35 cellular contexts compared by ENCODE assay signal in the genomic region with DNA sequence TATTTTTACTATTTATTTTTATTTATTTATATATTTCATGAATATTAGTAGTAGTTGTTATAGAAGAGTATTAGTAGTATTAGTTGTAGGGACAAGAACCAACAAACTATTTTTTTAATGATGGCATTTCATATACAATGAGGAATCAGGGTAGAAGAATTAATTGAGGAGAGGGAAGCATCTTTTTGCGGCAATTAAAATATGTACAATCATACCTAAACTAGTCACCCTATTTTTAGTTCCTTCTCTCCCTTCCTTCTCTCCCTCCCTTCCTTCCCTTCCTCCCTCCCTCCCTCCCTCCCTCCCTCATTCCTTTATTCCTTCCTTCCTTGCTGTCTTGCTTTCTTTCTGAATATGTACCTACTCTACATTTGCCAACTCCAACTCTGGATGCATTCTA.
A peak's percentile ranks its signal among the peaks of the same experiment; 100 is the strongest.
DNase-seq lines count a peak whose midpoint lies in the region; ATAC-seq, FAIRE-seq and TF ChIP-seq lines count a peak whose summit lies in the region.
"Had no signal": no experiment of that assay in that cellular context is flagged by ENCODE, and none has a peak within 500 bp of the region (broad histone marks: within the 10 kb centered on the region; RNA-seq: fewer than 3 reads in every experiment).

No MANE protein-coding gene starts in this region.

- no peak overlapping the region for H2BK120ac ChIP-seq in H1 (replicated peaks; ENCODE audit: low read depth, low read length)
- H2BK120ac ChIP-seq in mesendoderm (ENCODE audit: low read depth, low read length), result no peak overlapping the region

- no peak for FAIRE-seq in HepG2 (lab: Jason Lieb, UNC)
- no peak for FAIRE-seq in K562 (lab: Jason Lieb, UNC)
- FAIRE-seq in H1 (lab: Jason Lieb, UNC), result no peak
- FAIRE-seq: A549, D721Med had no signal

- H4K20me1 ChIP-seq in HepG2 (ENCODE audit: insufficient read depth, low read length) (no peaks in the 10 kb centered on the region), GM23338 (replicated peaks; ENCODE audit: insufficient read depth) (no peaks in the 10 kb centered on the region), K562 (replicated peaks; ENCODE audit: control insufficient read depth, insufficient read depth, low read length) (no peaks in the 10 kb centered on the region), H1 (replicated peaks in 1 of 2; ENCODE audit: control insufficient read depth in 1 of 2, insufficient read depth in 2 of 2, low read length in 2 of 2) (no peaks in the 10 kb centered on the region)
- H4K20me1 ChIP-seq: BLaER1; BLaER1 treated with 17β-estradiol and CSF1 and Interleukin-3, amounts not matched to agents 10 nM and 100 nM had no signal

- in situ Hi-C loops in HepG2 (cut with HindIII; ENCODE audit: extremely low pct_ligation_motif_present, low pct_unique_long_range_greater_than_20kb), result no loop called here
- in situ Hi-C loops in K562 (cut with MboI), result no loop called here

- H3K9me2 ChIP-seq in GM23338 (ENCODE audit: insufficient read depth), result no peaks in the 10 kb centered on the region

- intact Hi-C loops in HepG2 (cut with micrococcal nuclease; ENCODE audit: unreplicated experiment) (no loop called here), right lobe of liver (cut with DNase I) (no loop called here), K562 (cut with micrococcal nuclease) (no loop called here)

- H3K27ac ChIP-seq in HepG2 (ENCODE audit: extremely low read length, insufficient read depth, low read length) (no peak overlapping the region), right lobe of liver (no peak overlapping the region), GM23338 (ENCODE audit: low read depth) (no peak overlapping the region), K562 (ENCODE audit: extremely low read depth, low read depth, low read length) (no peak overlapping the region), H1 (ENCODE audit: low read depth, low read length) (no peak overlapping the region), mesendoderm (ENCODE audit: low read depth, low read length) (no peak overlapping the region)
- H3K27ac ChIP-seq: 22Rv1; A549; BLaER1; BLaER1 treated with 17β-estradiol and CSF1 and Interleukin-3, amounts not matched to agents 10 nM and 100 nM; C4-2B had no signal

- H3K4me3 Mint-ChIP-seq in GM23338, result no peak overlapping the region
- H3K4me3 Mint-ChIP-seq: B cell; CD4-positive, alpha-beta memory T cell; CD4-positive, alpha-beta T cell; CD4-positive, CD25-positive, alpha-beta regulatory T cell; CD8-positive, alpha-beta memory T cell; CD8-positive, alpha-beta T cell had no signal

- no peak overlapping the region for H2BK12ac ChIP-seq in H1 (ENCODE audit: low read depth, low read length)

- H3K27me3 Mint-ChIP-seq in GM23338 (ENCODE audit: insufficient read depth, low read depth, poor library complexity), result no peaks in the 10 kb centered on the region
- H3K27me3 Mint-ChIP-seq: B cell; CD4-positive, alpha-beta memory T cell; CD4-positive, alpha-beta T cell; CD4-positive, CD25-positive, alpha-beta regulatory T cell; CD8-positive, alpha-beta memory T cell had no signal

- no peak overlapping the region for H3K56ac ChIP-seq in H1 (replicated peaks; ENCODE audit: insufficient read length, low read depth, low read length)
- H3K56ac ChIP-seq in mesendoderm (ENCODE audit: low read length), result no peak overlapping the region

- no peaks in the 10 kb centered on the region for H3K36me3 ChIP-seq in HepG2 (replicated peaks in 1 of 2; ENCODE audit: control insufficient read depth in 1 of 2, insufficient read depth in 2 of 2, low read length in 2 of 2)
- no peaks in the 10 kb centered on the region for H3K36me3 ChIP-seq in right lobe of liver
- H3K36me3 ChIP-seq in GM23338 (ENCODE audit: insufficient read depth), result no peaks in the 10 kb centered on the region
- H3K36me3 ChIP-seq in K562 (ENCODE audit: control insufficient read depth, insufficient read depth, low read length), result no peaks in the 10 kb centered on the region
- no peaks in the 10 kb centered on the region for H3K36me3 ChIP-seq in H1 (ENCODE audit: control insufficient read depth in 2 of 4, insufficient read depth in 4 of 4, low read length in 3 of 4)
- H3K36me3 ChIP-seq in mesendoderm (ENCODE audit: control insufficient read depth, insufficient read depth, low read length), result no peaks in the 10 kb centered on the region
- H3K36me3 ChIP-seq: BE2C; BLaER1; BLaER1 treated with 17β-estradiol and CSF1 and Interleukin-3, amounts not matched to agents 10 nM and 100 nM had no signal

- H4K91ac ChIP-seq in H1 (replicated peaks; ENCODE audit: insufficient read length, low read length), result no peak overlapping the region

- ATAC-seq in HepG2 (no peak), right lobe of liver (no peak), GM23338 (no peak), K562 (no peak)
- ATAC-seq: A549; CD8-positive, alpha-beta T cell had no signal

- H3K79me2 ChIP-seq in HepG2 (ENCODE audit: insufficient read depth, low read length) (no peaks in the 10 kb centered on the region), GM23338 (replicated peaks; ENCODE audit: insufficient read depth) (no peaks in the 10 kb centered on the region), K562 (ENCODE audit: control insufficient read depth, insufficient read depth, low read length) (no peaks in the 10 kb centered on the region), H1 (ENCODE audit: control insufficient read depth in 1 of 2, insufficient read depth in 2 of 2, low read length in 2 of 2) (no peaks in the 10 kb centered on the region), mesendoderm (ENCODE audit: control insufficient read depth, insufficient read depth, low read length) (no peaks in the 10 kb centered on the region)

- H2BK5ac ChIP-seq in H1 (ENCODE audit: low read depth, low read length) (no peak overlapping the region), mesendoderm (ENCODE audit: low read length) (no peak overlapping the region)

- H3K4me2 ChIP-seq in HepG2 (ENCODE audit: low read depth, low read length) (no peak overlapping the region), GM23338 (no peak overlapping the region), K562 (ENCODE audit: insufficient read depth, low read length) (no peak overlapping the region), H1 (ENCODE audit: insufficient read depth in 1 of 2, low read depth in 2 of 2, low read length in 2 of 2) (no peak overlapping the region), mesendoderm (ENCODE audit: low read length) (no peak overlapping the region)
- H3K4me2 ChIP-seq: A549; BLaER1; BLaER1 treated with 17β-estradiol and CSF1 and Interleukin-3, amounts not matched to agents 10 nM and 100 nM had no signal

- TF ChIP-seq POLR2A in HepG2 (IDR thresholded peaks at IDR 0.05; ENCODE audit: insufficient read depth in 1 of 2, low read depth in 2 of 2, low read length in 2 of 2) (no peak), right lobe of liver (IDR thresholded peaks at IDR 0.05) (no peak), K562 (conservative IDR thresholded peaks at IDR 0.05) (no peak), H1 (IDR thresholded peaks at IDR 0.05; ENCODE audit: control extremely low read depth in 1 of 2, low read depth in 2 of 2, low read length in 2 of 2) (no peak)

- no peak overlapping the region for H3K18ac ChIP-seq in H1 (ENCODE audit: extremely low read depth, low read length)
- no peak overlapping the region for H3K18ac ChIP-seq in mesendoderm (ENCODE audit: low read length)

- H3K9me1 ChIP-seq in K562 (ENCODE audit: control insufficient read depth, insufficient read depth, low read length), result no peaks in the 10 kb centered on the region

- H2AK5ac ChIP-seq in H1 (ENCODE audit: low read depth, low read length) (no peak overlapping the region), mesendoderm (ENCODE audit: low read length) (no peak overlapping the region)

- 100% methylated on average over 1 of the region's 1 CpG for WGBS in HepG2 (ENCODE audit: low lambda C conversion rate)
- 100% methylated on average over 1 of the region's 1 CpG for WGBS in right lobe of liver (ENCODE audit: insufficient coverage, low coverage, low lambda C conversion rate, missing lambda C conversion rate)
- 90% methylated on average over 1 of the region's 1 CpG for WGBS in K562 (ENCODE audit: insufficient coverage, low coverage, missing lambda C conversion rate)
- WGBS in H1 (ENCODE audit: extremely low coverage in 1 of 2, insufficient coverage in 1 of 2, insufficient read length in 1 of 2, insufficient replicate concordance in 2 of 2, low coverage in 1 of 2, low lambda C conversion rate in 2 of 2, missing lambda C conversion rate in 1 of 2), 2 experiments, result 90% methylated on average over 1 of the region's 1 CpG; no CpG with 5 or more reads in 1 of the 2 experiments
- no CpG with 5 or more reads among the region's 1 CpG for WGBS in mesendoderm (ENCODE audit: extremely low coverage, insufficient coverage, low lambda C conversion rate)

- H3K4ac ChIP-seq in H1 (replicated peaks; ENCODE audit: insufficient read length, low read depth, low read length), result no peak overlapping the region
- no peak overlapping the region for H3K4ac ChIP-seq in mesendoderm (ENCODE audit: low read depth, low read length)

- H3K79me1 ChIP-seq in H1 (ENCODE audit: low read depth, low read length) (no peaks in the 10 kb centered on the region), mesendoderm (ENCODE audit: low read length) (no peaks in the 10 kb centered on the region)

- CTCF ChIA-PET in HepG2 (lab: Yijun Ruan, JAX; ENCODE audit: low intra/inter-chr PET ratio, low total read pairs) (no interaction called here), K562 (lab: Yijun Ruan, JAX; ENCODE audit: low intra/inter-chr PET ratio) (no interaction called here), H1 (lab: Charles Lee; ENCODE audit: partially characterized antibody) (interaction anchor here (0.6 to 1.3 kb wide), 2 partner anchors 44 to 101 kb away, joined by 3 read pairs; no protein-coding TSS in a partner anchor)

- H3K9ac ChIP-seq in HepG2 (ENCODE audit: insufficient read depth, low read depth, low read length) (no peak overlapping the region), K562 (ENCODE audit: insufficient read depth in 1 of 2, low read depth in 2 of 2, low read length in 2 of 2) (no peak overlapping the region), H1 (replicated peaks in 1 of 4; ENCODE audit: extremely low read depth in 1 of 4, low read depth in 3 of 4, low read length in 3 of 4) (no peak overlapping the region), mesendoderm (ENCODE audit: low read length) (no peak overlapping the region)
- H3K9ac ChIP-seq: BLaER1; BLaER1 treated with 17β-estradiol and CSF1 and Interleukin-3, amounts not matched to agents 10 nM and 100 nM had no signal

- TF ChIP-seq RAD21 in HepG2 (CRISPR knock-in tag; IDR thresholded peaks at IDR 0.05) (no peak), K562 (CRISPR knock-in tag; conservative IDR thresholded peaks at IDR 0.05 in 1 of 2, IDR thresholded peaks at IDR 0.05 in 1 of 2) (no peak), H1 (IDR thresholded peaks at IDR 0.05 in 1 of 2, conservative IDR thresholded peaks at IDR 0.05 in 1 of 2; ENCODE audit: low read depth in 2 of 2, low read length in 2 of 2) (no peak)

- BruUV-seq in HepG2 (replicated peaks; lab: Mats Ljungman, UMichigan), result no TSS peak
- BruUV-seq in K562 (replicated peaks; lab: Mats Ljungman, UMichigan), result no TSS peak

- TF ChIP-seq CTCF in HepG2 (CRISPR knock-in tag; IDR thresholded peaks at IDR 0.05) (no peak), right lobe of liver (IDR thresholded peaks at IDR 0.05) (no peak), GM23338 (conservative IDR thresholded peaks at IDR 0.05; ENCODE audit: low read depth in 2 of 2) (no peak), K562 (IDR thresholded peaks at IDR 0.05 in 2 of 3, conservative IDR thresholded peaks at IDR 0.05 in 1 of 3; ENCODE audit: insufficient read depth in 2 of 3, low read depth in 1 of 3, low read length in 3 of 3) (no peak), H1 (IDR thresholded peaks at IDR 0.05; ENCODE audit: control extremely low read depth in 1 of 3, insufficient read depth in 1 of 3, low read depth in 1 of 3, low read length in 3 of 3) (no peak)

- H3K23ac ChIP-seq in H1 (ENCODE audit: insufficient read length), result no peak overlapping the region
- no peak overlapping the region for H3K23ac ChIP-seq in mesendoderm (ENCODE audit: low read length)

- DNase-seq in HepG2 (ENCODE audit: low spot score), result no peak
- no peak for DNase-seq in right lobe of liver
- no peak for DNase-seq in GM23338 (ENCODE audit: low spot score)
- DNase-seq in K562 (ENCODE audit: extremely low read depth in 1 of 4, low spot score in 3 of 4), result no peak
- no peak for DNase-seq in H1 (ENCODE audit: low read depth in 1 of 2, low spot score in 2 of 2)
- no peak for DNase-seq in mesendoderm
- no peak for DNase-seq in inferior parietal cortex (ENCODE audit: extremely low spot score)
- DNase-seq in activated CD4-positive, CD25-positive, alpha-beta regulatory T cell treated with anti-CD3 and anti-CD28 coated beads, Interleukin-2, amount 50 U/mL, for 72 hours, result no peak
- DNase-seq: 8988T; ACHN; AML-193; BE2C; Caco-2; Calu3; CD4-positive, alpha-beta memory T cell; CD4-positive, alpha-beta T cell; CD4-positive, CD25-positive, alpha-beta regulatory T cell; CD8-positive, alpha-beta memory T cell; CD8-positive, alpha-beta T cell; COR-L47; DMS 273 treated with DMSO at 0.1 percent for 48 hours; DMS153; DMS53; DMS79; DMS79 treated with DMSO at 0.1 percent for 48 hours; DND-41; EL had no signal

- H3K4me1 ChIP-seq in HepG2 (ENCODE audit: insufficient read depth, low read length) (no peaks in the 10 kb centered on the region), right lobe of liver (no peaks in the 10 kb centered on the region), GM23338 (ENCODE audit: insufficient read depth) (peaks cover 20% of the 10 kb centered on the region), K562 (replicated peaks in 1 of 2; ENCODE audit: control insufficient read depth in 2 of 2, insufficient read depth in 2 of 2, low read length in 2 of 2) (peaks cover 0 to 6% of the 10 kb centered on the region in 2 experiments; a peak in 2 of 5 replicates), H1 (replicated peaks in 1 of 4; ENCODE audit: control insufficient read depth in 3 of 4, insufficient read depth in 4 of 4, low read length in 3 of 4) (peaks cover 0 to 7% (median 4%) of the 10 kb centered on the region in 4 experiments; a peak in 3 of 7 replicates), mesendoderm (ENCODE audit: control insufficient read depth, low read depth, low read length) (peaks cover 10% of the 10 kb centered on the region)
- H3K4me1 ChIP-seq: A549, BE2C, Caco-2 had no signal

- no peak overlapping the region for H3K4me3 ChIP-seq in HepG2 (replicated peaks in 1 of 3; ENCODE audit: insufficient read depth in 1 of 3, low read depth in 2 of 3, low read length in 3 of 3)
- H3K4me3 ChIP-seq in right lobe of liver, result no peak overlapping the region
- H3K4me3 ChIP-seq in GM23338, result no peak overlapping the region
- no peak overlapping the region for H3K4me3 ChIP-seq in K562
- H3K4me3 ChIP-seq in H1 (ENCODE audit: extremely low read depth in 1 of 4, insufficient read depth in 2 of 4, low read depth in 3 of 4, low read length in 4 of 4), result no peak overlapping the region
- no peak overlapping the region for H3K4me3 ChIP-seq in mesendoderm (ENCODE audit: low read length)
- H3K4me3 ChIP-seq: A549; BLaER1; BLaER1 treated with 17β-estradiol and CSF1 and Interleukin-3, amounts not matched to agents 10 nM and 100 nM had no signal

- H3K4me1 Mint-ChIP-seq in GM23338, result peaks cover 22% of the 10 kb centered on the region
- H3K4me1 Mint-ChIP-seq: B cell; CD14-positive monocyte; CD4-positive, alpha-beta memory T cell; CD4-positive, CD25-positive, alpha-beta regulatory T cell; CD8-positive, alpha-beta memory T cell had no signal

- H3F3A ChIP-seq in GM23338 (replicated peaks; ENCODE audit: low read depth), result no peaks in the 10 kb centered on the region

- H2BK20ac ChIP-seq in H1 (ENCODE audit: low read length), result no peak overlapping the region

- H3K9me3 ChIP-seq in HepG2 (ENCODE audit: low read length) (no peaks in the 10 kb centered on the region), right lobe of liver (no peaks in the 10 kb centered on the region), K562 (replicated peaks; ENCODE audit: control insufficient read depth, insufficient read depth, low read depth, low read length) (no peaks in the 10 kb centered on the region), H1 (ENCODE audit: insufficient read depth in 2 of 2, low read depth in 1 of 2, low read length in 1 of 2) (no peaks in the 10 kb centered on the region)
- H3K9me3 ChIP-seq: A549; BE2C; BLaER1; BLaER1 treated with 17β-estradiol and CSF1 and Interleukin-3, amounts not matched to agents 10 nM and 100 nM; Caco-2 had no signal

- H3K36me3 Mint-ChIP-seq in GM23338 (ENCODE audit: low read depth), result no peaks in the 10 kb centered on the region
- H3K36me3 Mint-ChIP-seq: CD14-positive monocyte; CD4-positive, alpha-beta memory T cell; CD4-positive, CD25-positive, alpha-beta regulatory T cell; CD8-positive, alpha-beta memory T cell; CD8-positive, alpha-beta T cell had no signal

- POLR2A ChIA-PET in HepG2 (lab: Yijun Ruan, JAX), result no interaction called here
- POLR2A ChIA-PET in K562 (lab: Yijun Ruan, JAX), result interaction anchor here (0.5 kb wide), 1 partner anchor 9 kb away, joined by 6 read pairs; no protein-coding TSS in a partner anchor
- POLR2A ChIA-PET in H1 (lab: Charles Lee; ENCODE audit: partially characterized antibody), result no interaction called here

- H3K9me3 Mint-ChIP-seq in GM23338, result no peaks in the 10 kb centered on the region
- H3K9me3 Mint-ChIP-seq: CD4-positive, alpha-beta memory T cell; CD4-positive, alpha-beta T cell; CD8-positive, alpha-beta T cell had no signal

- no peak overlapping the region for H3K27ac Mint-ChIP-seq in GM23338
- H3K27ac Mint-ChIP-seq: B cell; CD14-positive monocyte; CD4-positive, alpha-beta memory T cell; CD4-positive, alpha-beta T cell; CD4-positive, CD25-positive, alpha-beta regulatory T cell; CD8-positive, alpha-beta memory T cell; CD8-positive, alpha-beta T cell had no signal

- TF ChIP-seq EP300 in HepG2 (IDR thresholded peaks at IDR 0.05; ENCODE audit: low read depth in 2 of 2, low read length in 2 of 2) (no peak), HepG2 (CRISPR knock-in tag; IDR thresholded peaks at IDR 0.05; ENCODE audit: borderline replicate concordance) (no peak), K562 (IDR thresholded peaks at IDR 0.05; ENCODE audit: low read length) (no peak), H1 (IDR thresholded peaks at IDR 0.05; ENCODE audit: borderline replicate concordance in 1 of 2, low read depth in 2 of 2, low read length in 2 of 2) (no peak)

- H4K5ac ChIP-seq in H1 (ENCODE audit: insufficient read length, low read depth, low read length), result no peak overlapping the region
- no peak overlapping the region for H4K5ac ChIP-seq in mesendoderm (ENCODE audit: low read length)

- H3K27me3 ChIP-seq in HepG2 (ENCODE audit: control insufficient read depth in 1 of 2, insufficient read depth in 2 of 2, low read length in 2 of 2) (no peaks in the 10 kb centered on the region), right lobe of liver (no peaks in the 10 kb centered on the region), GM23338 (ENCODE audit: insufficient read depth) (no peaks in the 10 kb centered on the region), K562 (ENCODE audit: control insufficient read depth in 2 of 2, insufficient read depth in 2 of 2, low read length in 2 of 2) (no peaks in the 10 kb centered on the region), H1 (replicated peaks in 1 of 4; ENCODE audit: control insufficient read depth in 3 of 4, extremely low read depth in 1 of 4, insufficient read depth in 3 of 4, low read length in 3 of 4) (no peaks in the 10 kb centered on the region), mesendoderm (ENCODE audit: insufficient read depth, low read length, poor library complexity) (no peaks in the 10 kb centered on the region)
- H3K27me3 ChIP-seq: BE2C; BLaER1; BLaER1 treated with 17β-estradiol and CSF1 and Interleukin-3, amounts not matched to agents 10 nM and 100 nM had no signal

- H3K23me2 ChIP-seq in H1 (ENCODE audit: low read depth, low read length), result no peaks in the 10 kb centered on the region

- H4K8ac ChIP-seq in H1 (ENCODE audit: extremely low read depth, insufficient read depth, low read length) (no peak overlapping the region), mesendoderm (ENCODE audit: low read depth, low read length) (no peak overlapping the region)

- H2BK15ac ChIP-seq in H1 (ENCODE audit: low read length) (no peak overlapping the region), mesendoderm (replicated peaks; ENCODE audit: low read depth) (no peak overlapping the region)

- H2AFZ ChIP-seq in HepG2 (ENCODE audit: low read length) (no peak overlapping the region), GM23338 (peak overlapping the region; percentile 86), K562 (ENCODE audit: low read depth, low read length) (peak overlapping the region; percentile 17; the same call in 1 of the 2 replicates), H1 (ENCODE audit: low read length) (peak overlapping the region; percentile 41; the same call in 1 of the 2 replicates)

- no peak overlapping the region for H3K14ac ChIP-seq in H1 (ENCODE audit: insufficient read length)

Comparison
In these comparisons a context has a peak if more than half of its experiments do, and no peak if none do; other contexts are left out.
1. Of the 241 proteins assayed by ChIP-seq in both HepG2 and K562: peak only in HepG2: none; only in K562: PCBP2; in both: HNRNPK; in neither: 239.